ENCODE assay signal across 9 cellular contexts in genomic region chr2:230814616-230815015, GRCh38. TPM values are rescaled to one million over a fixed set of nuclear protein-coding genes. Genes with fewer than 3 reads are reported as not detected.
DNase-seq lines count a peak whose midpoint lies in the region; ATAC-seq and TF ChIP-seq lines count a peak whose summit lies in the region.
"Had no signal": no experiment of that assay in that cellular context is flagged by ENCODE, and none has a peak within 500 bp of the region (broad histone marks: within the 10 kb centered on the region; RNA-seq: fewer than 3 reads in every experiment).

No MANE protein-coding gene starts in this region.

- ATAC-seq in HG03439 (IDR thresholded peaks at IDR 0.05; ENCODE audit: unreplicated experiment) = no peak
- no peak for ATAC-seq in GM21367 (IDR thresholded peaks at IDR 0.05; ENCODE audit: unreplicated experiment)

- H3K4me3 ChIP-seq in GM12865 (ENCODE audit: low read depth, low read length) (no peak overlapping the region), fibroblast of the aortic adventitia (ENCODE audit: low read depth, low read length) (no peak overlapping the region)

- DNase-seq in ACHN (peak; percentile 46), GM12865 (ENCODE audit: low read depth) (peak; percentile 40), RKO (ENCODE audit: low spot score) (peak; percentile 32), fibroblast of the aortic adventitia (ENCODE audit: low read depth) (peak; percentile 26), GOT3 (lab: John Stamatoyannopoulos, UW) (no peak)
- DNase-seq in stimulated activated CD4-positive, alpha-beta T cell treated with anti-CD3 and anti-CD28 coated beads, Interleukin-2, amount 100 ng/mL, for 24 hours = no peak
- DNase-seq: T1000 had no signal

- in situ Hi-C loops in ACHN (cut with HindIII; ENCODE audit: low pct_ligation_motif_present, low pct_unique_long_range_greater_than_20kb, low sequenced_read_pairs) = no loop called here

- peak; percentile 46 for TF ChIP-seq CTCF in GM12865 (IDR thresholded peaks at IDR 0.05; ENCODE audit: insufficient read depth, low read depth, low read length, missing control alignments)
- TF ChIP-seq CTCF in fibroblast of the aortic adventitia (IDR thresholded peaks at IDR 0.05; ENCODE audit: insufficient read depth, low read length) = peak; percentile 50

RNA-seq across cellular contexts. Expression of gene ITM2C, which starts 50.1 kb away (rescaled TPM):
- 26.5 and 38.1 TPM in 2 replicates for total RNA-seq in fibroblast of the aortic adventitia (ENCODE audit: low replicate concordance)

Comparison
In these comparisons a context has a peak if more than half of its experiments do, and no peak if none do; other contexts are left out.
1. DNase-seq: peak in ACHN (single experiment), GM12865 (single experiment), RKO (single experiment) and fibroblast of the aortic adventitia (single experiment); none in stimulated activated CD4-positive, alpha-beta T cell treated with anti-CD3 and anti-CD28 coated beads, Interleukin-2, amount 100 ng/mL, for 24 hours (0 of 2) and GOT3 (single experiment).